Comparison of ENCODE assay signal across 16 cellular contexts in genomic region chr14:74207943-74208342, GRCh38. TPM values are rescaled to one million over a fixed set of nuclear protein-coding genes. Genes with fewer than 3 reads are reported as not detected.
DNase-seq lines count a peak whose midpoint lies in the region; ATAC-seq and TF ChIP-seq lines count a peak whose summit lies in the region.
"Had no signal": no experiment of that assay in that cellular context is flagged by ENCODE, and none has a peak within 500 bp of the region (broad histone marks: within the 10 kb centered on the region; RNA-seq: fewer than 3 reads in every experiment).

No MANE protein-coding gene starts in this region.

- H3K36me3 ChIP-seq in Karpas-422 (ENCODE audit: insufficient read depth, low read length) (no peaks in the 10 kb centered on the region), mesendoderm (ENCODE audit: control insufficient read depth, insufficient read depth, low read length) (no peaks in the 10 kb centered on the region)
- H3K36me3 ChIP-seq: SJCRH30 had no signal

- H3K9ac ChIP-seq in Karpas-422 (ENCODE audit: low read length) (no peak overlapping the region), mesendoderm (ENCODE audit: low read length) (no peak overlapping the region)
- H3K9ac ChIP-seq: parathyroid adenoma had no signal

- no peak overlapping the region for H3K18ac ChIP-seq in mesendoderm (ENCODE audit: low read length)

- no peak overlapping the region for H4K8ac ChIP-seq in mesendoderm (ENCODE audit: low read depth, low read length)

- H3K4me1 ChIP-seq in Karpas-422 (ENCODE audit: low read length) (no peaks in the 10 kb centered on the region), mesendoderm (ENCODE audit: control insufficient read depth, low read depth, low read length) (no peaks in the 10 kb centered on the region)
- H3K4me1 ChIP-seq: gastroesophageal sphincter, parathyroid adenoma, stomach had no signal

- H3K4me2 ChIP-seq in Karpas-422 (ENCODE audit: low read depth, low read length, poor library complexity, severe bottlenecking) (no peak overlapping the region), mesendoderm (ENCODE audit: low read length) (no peak overlapping the region)

- H4K20me1 ChIP-seq in Karpas-422 (ENCODE audit: insufficient read depth, low read depth, low read length): no peaks in the 10 kb centered on the region

- H3K9me3 ChIP-seq in Karpas-422 (ENCODE audit: low read length): no peaks in the 10 kb centered on the region
- H3K9me3 ChIP-seq: gastroesophageal sphincter, SJCRH30, stomach had no signal

- no peaks in the 10 kb centered on the region for H3K79me2 ChIP-seq in Karpas-422 (ENCODE audit: low read length)
- no peaks in the 10 kb centered on the region for H3K79me2 ChIP-seq in mesendoderm (ENCODE audit: control insufficient read depth, insufficient read depth, low read length)
- H3K79me2 ChIP-seq: parathyroid adenoma had no signal

- WGBS in mesendoderm (ENCODE audit: extremely low coverage, insufficient coverage, low lambda C conversion rate): no CpG with 5 or more reads among the region's 3 CpGs

- H3K4ac ChIP-seq in mesendoderm (ENCODE audit: low read depth, low read length): no peak overlapping the region

- H3K23ac ChIP-seq in mesendoderm (ENCODE audit: low read length): no peak overlapping the region

- no peak overlapping the region for H3K4me3 Mint-ChIP-seq in natural killer cell treated with Interleukin-12 subunit alpha and Interleukin-12 subunit beta and Interleukin-15 and Interleukin-18, amount 100 ng/mL, for 72 hours

- H3K56ac ChIP-seq in mesendoderm (ENCODE audit: low read length): no peak overlapping the region

- H4K5ac ChIP-seq in mesendoderm (ENCODE audit: low read length): no peak overlapping the region

- H3K79me1 ChIP-seq in mesendoderm (ENCODE audit: low read length): no peaks in the 10 kb centered on the region

- DNase-seq in DMS 273 (lab: John Stamatoyannopoulos, UW; ENCODE audit: unreplicated experiment): peak; percentile 55
- no peak for DNase-seq in DMS 273 treated with DMSO at 0.1 percent for 48 hours (lab: John Stamatoyannopoulos, UW)
- DNase-seq in Karpas-422: peak; percentile 78
- DNase-seq in astrocyte of the spinal cord (ENCODE audit: low read depth, low spot score): no peak
- peak; percentile 59 for DNase-seq in mesendoderm
- DNase-seq in SHP77 (lab: John Stamatoyannopoulos, UW): no peak
- no peak for DNase-seq in natural killer cell treated with Interleukin-12 subunit alpha and Interleukin-12 subunit beta and Interleukin-15 and Interleukin-18, amount 100 ng/mL, for 72 hours (ENCODE audit: low spot score)
- DNase-seq: 8988T; activated CD4-positive, alpha-beta T cell treated with anti-CD3 and anti-CD28 coated beads for 48 hours; stimulated activated CD4-positive, alpha-beta T cell treated with anti-CD3 and anti-CD28 coated beads, Interleukin-4, amount 100 ng/mL, for 4 hours; stomach had no signal

- no peaks in the 10 kb centered on the region for H3K9me2 ChIP-seq in Karpas-422 (replicated peaks; ENCODE audit: insufficient read depth, low read length)

- peaks cover 0 to 1% of the 10 kb centered on the region in 2 donors for H3K27me3 Mint-ChIP-seq in natural killer cell treated with Interleukin-12 subunit alpha and Interleukin-12 subunit beta and Interleukin-15 and Interleukin-18, amount 100 ng/mL, for 72 hours

- no peak for ATAC-seq in GM18505 (IDR thresholded peaks at IDR 0.05; ENCODE audit: unreplicated experiment)
- ATAC-seq in natural killer cell treated with Interleukin-12 subunit alpha and Interleukin-12 subunit beta and Interleukin-15 and Interleukin-18, amount 100 ng/mL, for 72 hours: no peak
- ATAC-seq: gastroesophageal sphincter had no signal

- H2AFZ ChIP-seq in Karpas-422 (ENCODE audit: low read length): no peak overlapping the region
- H2AFZ ChIP-seq: parathyroid adenoma had no signal

- H2BK120ac ChIP-seq in mesendoderm (ENCODE audit: low read depth, low read length): no peak overlapping the region

- no peaks in the 10 kb centered on the region for H3K4me1 Mint-ChIP-seq in natural killer cell treated with Interleukin-12 subunit alpha and Interleukin-12 subunit beta and Interleukin-15 and Interleukin-18, amount 100 ng/mL, for 72 hours (ENCODE audit: low read depth in 2 of 2)

- TF ChIP-seq CTCF in astrocyte of the spinal cord (IDR thresholded peaks at IDR 0.05; ENCODE audit: low read depth, low read length): peak; percentile 3

- in situ Hi-C loops in astrocyte of the spinal cord (cut with HindIII; ENCODE audit: low sequenced_read_pairs): no loop called here

- H2AK5ac ChIP-seq in mesendoderm (ENCODE audit: low read length): no peak overlapping the region

- H2BK15ac ChIP-seq in mesendoderm (replicated peaks; ENCODE audit: low read depth): no peak overlapping the region

- no peak overlapping the region for H3K27ac ChIP-seq in Karpas-422 (ENCODE audit: low read length)
- no peak overlapping the region for H3K27ac ChIP-seq in mesendoderm (ENCODE audit: low read depth, low read length)
- H3K27ac ChIP-seq: gastroesophageal sphincter, parathyroid adenoma, SJCRH30, stomach had no signal

- H2BK5ac ChIP-seq in mesendoderm (ENCODE audit: low read length): no peak overlapping the region

- no peak for TF ChIP-seq POLR2A in GM18505 (IDR thresholded peaks at IDR 0.05; ENCODE audit: borderline replicate concordance, extremely low read depth, insufficient read depth, insufficient read length)

- no peaks in the 10 kb centered on the region for H3K36me3 Mint-ChIP-seq in natural killer cell treated with Interleukin-12 subunit alpha and Interleukin-12 subunit beta and Interleukin-15 and Interleukin-18, amount 100 ng/mL, for 72 hours

- H3K9me3 Mint-ChIP-seq in natural killer cell treated with Interleukin-12 subunit alpha and Interleukin-12 subunit beta and Interleukin-15 and Interleukin-18, amount 100 ng/mL, for 72 hours: no peaks in the 10 kb centered on the region

- H3K27ac Mint-ChIP-seq in natural killer cell treated with Interleukin-12 subunit alpha and Interleukin-12 subunit beta and Interleukin-15 and Interleukin-18, amount 100 ng/mL, for 72 hours: no peak overlapping the region

- H3K4me3 ChIP-seq in Karpas-422 (ENCODE audit: low read length): no peak overlapping the region
- H3K4me3 ChIP-seq in astrocyte of the spinal cord (ENCODE audit: low read depth, low read length): no peak overlapping the region
- H3K4me3 ChIP-seq in mesendoderm (ENCODE audit: low read length): no peak overlapping the region
- H3K4me3 ChIP-seq: gastroesophageal sphincter, SJCRH30, stomach had no signal

- no peaks in the 10 kb centered on the region for H3K27me3 ChIP-seq in Karpas-422 (ENCODE audit: low read length)
- H3K27me3 ChIP-seq in mesendoderm (ENCODE audit: insufficient read depth, low read length, poor library complexity): no peaks in the 10 kb centered on the region
- H3K27me3 ChIP-seq: SJCRH30 had no signal

RNA-seq across cellular contexts. Expression of gene VSX2, which starts 31.3 kb away (rescaled TPM):
- not detected in 2 replicates for total RNA-seq in Karpas-422 (2014; rRNA removed; shearing (Covaris generic); ENCODE audit: low replicate concordance)
- polyA plus RNA-seq in mesendoderm (2013, experiment 1 of 2): 0.08 TPM
- 0.04 TPM for polyA plus RNA-seq in mesendoderm (2013, experiment 2 of 2)
- total RNA-seq in natural killer cell treated with Interleukin-12 subunit alpha and Interleukin-12 subunit beta and Interleukin-15 and Interleukin-18, amount 100 ng/mL, for 72 hours: not detected
- total RNA-seq: gastroesophageal sphincter, lung microvascular endothelial cell, stomach had no signal
- polyA plus RNA-seq: stomach had no signal

Comparison
In these comparisons a context has a peak if more than half of its experiments do, and no peak if none do; other contexts are left out.
1. DNase-seq: peak in DMS 273 (single experiment), Karpas-422 (single experiment) and mesendoderm (single experiment); none in DMS 273 treated with DMSO at 0.1 percent for 48 hours (single experiment), astrocyte of the spinal cord (single experiment), SHP77 (0 of 2) and natural killer cell treated with Interleukin-12 subunit alpha and Interleukin-12 subunit beta and Interleukin-15 and Interleukin-18, amount 100 ng/mL, for 72 hours (single experiment).